15 cellular contexts compared by ENCODE assay signal in the genomic region with DNA sequence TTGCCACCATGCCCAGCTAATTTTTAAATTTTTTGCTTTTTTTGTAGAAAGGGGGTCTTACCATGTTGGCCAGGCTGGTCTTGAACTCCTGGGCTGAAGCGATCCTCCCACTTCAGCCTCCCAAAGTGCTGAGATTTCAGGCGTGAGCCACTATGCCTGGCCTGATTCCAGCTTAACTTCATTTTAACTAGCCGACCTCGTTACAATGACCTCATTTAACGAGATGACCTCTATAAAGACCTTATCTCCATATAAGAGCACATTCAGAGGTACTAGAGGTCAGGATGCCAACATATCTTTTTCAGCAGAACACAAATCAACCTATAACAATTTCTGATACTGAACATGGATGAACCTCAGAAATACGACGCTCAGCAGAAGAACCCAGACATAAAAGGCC. TPM values are rescaled to one million over a fixed set of nuclear protein-coding genes. Genes with fewer than 3 reads are reported as not detected.
DNase-seq lines count a peak whose midpoint lies in the region; ATAC-seq and TF ChIP-seq lines count a peak whose summit lies in the region.
"Had no signal": no experiment of that assay in that cellular context is flagged by ENCODE, and none has a peak within 500 bp of the region (broad histone marks: within the 10 kb centered on the region; RNA-seq: fewer than 3 reads in every experiment).

No MANE protein-coding gene starts in this region.

- H4K12ac ChIP-seq in trophoblast cell (ENCODE audit: low read depth, low read length): no peak overlapping the region

- no peak overlapping the region for H3K27ac ChIP-seq in HEK293 (ENCODE audit: extremely low read depth, low read depth, low read length)
- H3K27ac ChIP-seq in VCaP: 0 out of 2 replicates have a peak overlapping the region, but pooled peaks have one; percentile 16
- no peak overlapping the region for H3K27ac ChIP-seq in trophoblast cell (ENCODE audit: low read depth, low read length)
- H3K27ac ChIP-seq: GM23248 had no signal

- no peak overlapping the region for H3K14ac ChIP-seq in trophoblast cell (ENCODE audit: low read length)

- H2AK5ac ChIP-seq in trophoblast cell (ENCODE audit: low read length): no peak overlapping the region

- no peaks in the 10 kb centered on the region for H3K4me1 ChIP-seq in HEK293 (ENCODE audit: control insufficient read depth, insufficient read depth, low read length)
- no peaks in the 10 kb centered on the region for H3K4me1 ChIP-seq in trophoblast cell (ENCODE audit: control insufficient read depth in 1 of 2, insufficient read depth in 2 of 2, low read length in 2 of 2)
- H3K4me1 ChIP-seq: BE2C, Caco-2 had no signal

- no peak overlapping the region for H3K4me3 Mint-ChIP-seq in endothelial cell (ENCODE audit: unreplicated experiment)
- H3K4me3 Mint-ChIP-seq: CD4-positive, CD25-positive, alpha-beta regulatory T cell had no signal

- TF ChIP-seq CTCF in HEK293 (tag by site-specific recombination; IDR thresholded peaks at IDR 0.05): no peak
- TF ChIP-seq CTCF in VCaP (conservative IDR thresholded peaks at IDR 0.05): no peak
- TF ChIP-seq CTCF in endothelial cell (IDR thresholded peaks at IDR 0.05; ENCODE audit: unreplicated experiment): no peak

- H3K36me3 Mint-ChIP-seq in endothelial cell (ENCODE audit: low read depth, unreplicated experiment): peaks cover 10% of the 10 kb centered on the region
- H3K36me3 Mint-ChIP-seq: CD4-positive, CD25-positive, alpha-beta regulatory T cell had no signal

- peak overlapping the region; percentile 31 for H3K9ac ChIP-seq in trophoblast cell (ENCODE audit: low read length)
- H3K9ac ChIP-seq: GM23248 had no signal

- H4K8ac ChIP-seq in trophoblast cell (ENCODE audit: low read depth, low read length): no peak overlapping the region

- H3K79me1 ChIP-seq in trophoblast cell (ENCODE audit: low read length): no peaks in the 10 kb centered on the region

- H3K4me3 ChIP-seq in HEK293 (ENCODE audit: low read depth, low read length) (no peak overlapping the region), trophoblast cell (ENCODE audit: low read depth, low read length) (no peak overlapping the region)
- H3K4me3 ChIP-seq: GM23248, HAP-1 had no signal

- H3K36me3 ChIP-seq in HEK293 (ENCODE audit: control insufficient read depth in 2 of 2, insufficient read depth in 1 of 2, low read length in 2 of 2): peaks cover 0 to 3% of the 10 kb centered on the region in 2 experiments; a peak in 1 of 3 replicates
- H3K36me3 ChIP-seq in trophoblast cell (ENCODE audit: control insufficient read depth in 1 of 2, insufficient read depth in 2 of 2, low read length in 2 of 2): no peaks in the 10 kb centered on the region
- H3K36me3 ChIP-seq: BE2C had no signal

- no CpG with 5 or more reads among the region's 7 CpGs for WGBS in trophoblast cell (ENCODE audit: extremely low coverage, insufficient coverage, insufficient read length)

- no peak overlapping the region for H3K18ac ChIP-seq in trophoblast cell (ENCODE audit: low read length)

- no peak for DNase-seq in endothelial cell (ENCODE audit: low spot score)
- no peak for DNase-seq in trophoblast cell
- DNase-seq in stimulated activated CD4-positive, alpha-beta T cell treated with anti-CD3 and anti-CD28 coated beads, Interleukin-4, amount 100 ng/mL, for 4 hours: no peak
- DNase-seq: BE2C; C1 segment of cervical spinal cord; Caco-2; CD4-positive, CD25-positive, alpha-beta regulatory T cell; GM23248; IMR-90 had no signal

- no peaks in the 10 kb centered on the region for H3K9me3 ChIP-seq in HEK293 (ENCODE audit: control insufficient read depth, insufficient read depth, low read depth, low read length)
- peaks cover 1% of the 10 kb centered on the region for H3K9me3 ChIP-seq in trophoblast cell (ENCODE audit: insufficient read depth, low read depth, low read length)
- H3K9me3 ChIP-seq: BE2C, Caco-2, HAP-1 had no signal

- no peaks in the 10 kb centered on the region for H3K4me1 Mint-ChIP-seq in endothelial cell (ENCODE audit: unreplicated experiment)

- H3K27me3 Mint-ChIP-seq in endothelial cell (ENCODE audit: unreplicated experiment): peaks cover 4% of the 10 kb centered on the region

- peak overlapping the region; percentile 13 for H3K27ac Mint-ChIP-seq in endothelial cell (ENCODE audit: unreplicated experiment)
- H3K27ac Mint-ChIP-seq: CD4-positive, CD25-positive, alpha-beta regulatory T cell had no signal

- no peak overlapping the region for H2BK5ac ChIP-seq in trophoblast cell (ENCODE audit: low read depth, low read length, poor library complexity)

- no peaks in the 10 kb centered on the region for H3K79me2 ChIP-seq in trophoblast cell (ENCODE audit: control insufficient read depth, insufficient read depth, low read length, poor library complexity)

- CTCF ChIA-PET in HEK293 (lab: Yijun Ruan, JAX): interaction anchor here (2.6 kb wide), 1 partner anchor 39 kb away, joined by 10 read pairs; no protein-coding TSS in a partner anchor

- no peak overlapping the region for H3K23ac ChIP-seq in trophoblast cell (ENCODE audit: low read length)

- no peak overlapping the region for H2BK12ac ChIP-seq in trophoblast cell (ENCODE audit: low read length)

- no peak overlapping the region for H2BK120ac ChIP-seq in trophoblast cell (ENCODE audit: insufficient read depth, low read length, poor library complexity)

- POLR2A ChIA-PET in HEK293 (lab: Yijun Ruan, JAX): no interaction called here

- no peak overlapping the region for H3K4me2 ChIP-seq in trophoblast cell (ENCODE audit: low read length)

- H3K27me3 ChIP-seq in trophoblast cell (ENCODE audit: insufficient read depth, low read length): no peaks in the 10 kb centered on the region
- H3K27me3 ChIP-seq: BE2C had no signal

- H3K9me3 Mint-ChIP-seq in endothelial cell (ENCODE audit: unreplicated experiment): no peaks in the 10 kb centered on the region

- H4K91ac ChIP-seq in trophoblast cell (ENCODE audit: low read depth, low read length): no peak overlapping the region

- ATAC-seq in SK-N-SH treated with all-trans-retinoic acid at 6 μM for 48 hours (no peak), HG03442 (IDR thresholded peaks at IDR 0.05; ENCODE audit: unreplicated experiment) (no peak)

- H3K4ac ChIP-seq in trophoblast cell (ENCODE audit: low read depth, low read length): no peak overlapping the region

- no peak overlapping the region for H2AFZ ChIP-seq in trophoblast cell (ENCODE audit: insufficient read depth, low read length, poor library complexity)
- H2AFZ ChIP-seq: GM23248 had no signal

TF ChIP-seq in HEK293, 187 proteins besides CTCF, POLR2A, EP300 and RAD21 (continues in another document):
- TF ChIP-seq HOXD13 (CRISPR knock-in tag; IDR thresholded peaks at IDR 0.05; ENCODE audit: borderline replicate concordance) (no peak), ZFHX2 (tag by site-specific recombination; conservative IDR thresholded peaks at IDR 0.05) (peak; percentile 8; the same call in 1 of the 2 replicates), HIC1 (tag by site-specific recombination; IDR thresholded peaks at IDR 0.05) (peak; percentile 83), ZNF580 (tag by site-specific recombination; IDR thresholded peaks at IDR 0.05) (no peak)

TF ChIP-seq in SK-N-SH treated with all-trans-retinoic acid at 6 μM for 48 hours, 23 proteins besides CTCF, POLR2A, EP300 and RAD21 (continues in another document):
- TF ChIP-seq ZNF8 (CRISPR knock-in tag; IDR thresholded peaks at IDR 0.05): no peak
- TF ChIP-seq, protein P1, sequence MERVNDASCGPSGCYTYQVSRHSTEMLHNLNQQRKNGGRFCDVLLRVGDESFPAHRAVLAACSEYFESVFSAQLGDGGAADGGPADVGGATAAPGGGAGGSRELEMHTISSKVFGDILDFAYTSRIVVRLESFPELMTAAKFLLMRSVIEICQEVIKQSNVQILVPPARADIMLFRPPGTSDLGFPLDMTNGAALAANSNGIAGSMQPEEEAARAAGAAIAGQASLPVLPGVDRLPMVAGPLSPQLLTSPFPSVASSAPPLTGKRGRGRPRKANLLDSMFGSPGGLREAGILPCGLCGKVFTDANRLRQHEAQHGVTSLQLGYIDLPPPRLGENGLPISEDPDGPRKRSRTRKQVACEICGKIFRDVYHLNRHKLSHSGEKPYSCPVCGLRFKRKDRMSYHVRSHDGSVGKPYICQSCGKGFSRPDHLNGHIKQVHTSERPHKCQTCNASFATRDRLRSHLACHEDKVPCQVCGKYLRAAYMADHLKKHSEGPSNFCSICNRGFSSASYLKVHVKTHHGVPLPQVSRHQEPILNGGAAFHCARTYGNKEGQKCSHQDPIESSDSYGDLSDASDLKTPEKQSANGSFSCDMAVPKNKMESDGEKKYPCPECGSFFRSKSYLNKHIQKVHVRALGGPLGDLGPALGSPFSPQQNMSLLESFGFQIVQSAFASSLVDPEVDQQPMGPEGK (CRISPR knock-in tag; IDR thresholded peaks at IDR 0.05; ENCODE audit: borderline replicate concordance): no peak
- no peak for TF ChIP-seq ZFP30 (CRISPR knock-in tag; IDR thresholded peaks at IDR 0.05)
- no peak for TF ChIP-seq RARB (CRISPR knock-in tag; IDR thresholded peaks at IDR 0.05)
- TF ChIP-seq POU6F1 (CRISPR knock-in tag; IDR thresholded peaks at IDR 0.05; ENCODE audit: borderline replicate concordance, low read depth): no peak
- no peak for TF ChIP-seq ARNTL (CRISPR knock-in tag; IDR thresholded peaks at IDR 0.05; ENCODE audit: borderline replicate concordance, low read depth)
- TF ChIP-seq ISL1 (CRISPR knock-in tag; IDR thresholded peaks at IDR 0.05): no peak
- no peak for TF ChIP-seq TOX (CRISPR knock-in tag; IDR thresholded peaks at IDR 0.05; ENCODE audit: borderline replicate concordance)

RNA-seq across cellular contexts. Expression of gene KCNN1, which starts 10.6 kb away (rescaled TPM):
- total RNA-seq in endothelial cell (ENCODE audit: unreplicated experiment): 19.3 TPM
- polyA plus RNA-seq in trophoblast cell (2013): 0.31 and 0.48 TPM in 2 replicates
- total RNA-seq: A172; Caco-2; CD4-positive, CD25-positive, alpha-beta regulatory T cell; GM23248; IMR-90 had no signal
- polyA plus RNA-seq: CD4-positive, CD25-positive, alpha-beta regulatory T cell; GM23248 had no signal

RNA-seq across cellular contexts. Expression of gene ARRDC2, which starts 30.5 kb away (rescaled TPM):
- total RNA-seq in endothelial cell (ENCODE audit: unreplicated experiment): 2.8 TPM
- 1.5 TPM in 2 replicates for polyA plus RNA-seq in trophoblast cell (2013)

RNA-seq across cellular contexts. Expression of gene CCDC124, which starts 44.7 kb away (rescaled TPM):
- total RNA-seq in endothelial cell (ENCODE audit: unreplicated experiment): 68.2 TPM
- 82.1 and 84.6 TPM in 2 replicates for polyA plus RNA-seq in trophoblast cell (2013)
